In genomic region chr15:45703670-45704328, GRCh38 we compare ENCODE assay signal across 11 cellular contexts.
A peak's percentile ranks its signal among the peaks of the same experiment; 100 is the strongest.
DNase-seq lines count a peak whose midpoint lies in the region; ATAC-seq, FAIRE-seq and TF ChIP-seq lines count a peak whose summit lies in the region.
"Had no signal": no experiment of that assay in that cellular context is flagged by ENCODE, and none has a peak within 500 bp of the region (broad histone marks: within the 10 kb centered on the region; RNA-seq: fewer than 3 reads in every experiment).

No MANE protein-coding gene starts in this region.

- H3K9ac ChIP-seq in trophoblast cell (ENCODE audit: low read length): no peak overlapping the region

- peaks cover 0 to 2% of the 10 kb centered on the region in 2 experiments for H3K4me1 ChIP-seq in trophoblast cell (ENCODE audit: control insufficient read depth in 1 of 2, insufficient read depth in 2 of 2, low read length in 2 of 2)

- H3K36me3 ChIP-seq in trophoblast cell (ENCODE audit: control insufficient read depth in 1 of 2, insufficient read depth in 2 of 2, low read length in 2 of 2): no peaks in the 10 kb centered on the region

- no peaks in the 10 kb centered on the region for H3K79me2 ChIP-seq in trophoblast cell (ENCODE audit: control insufficient read depth, insufficient read depth, low read length, poor library complexity)

- H3K79me1 ChIP-seq in trophoblast cell (ENCODE audit: low read length): peaks cover 5% of the 10 kb centered on the region

- no peak overlapping the region for H3K27ac Mint-ChIP-seq in WTC11

- no peak overlapping the region for H3K23ac ChIP-seq in trophoblast cell (ENCODE audit: low read length)

- H2BK12ac ChIP-seq in trophoblast cell (ENCODE audit: low read length): no peak overlapping the region

- H3K9me3 Mint-ChIP-seq in WTC11: peaks cover 3% of the 10 kb centered on the region

- peak overlapping the region; percentile 42 for H4K91ac ChIP-seq in trophoblast cell (ENCODE audit: low read depth, low read length)

- CTCF ChIA-PET in WTC11 (lab: Charles Lee): interaction anchor here (0.7 to 3.6 kb wide), 21 partner anchors 8 to 606 kb away, joined by 3 to 66 read pairs (median 5); partner anchors contain the start of gene SQOR

- peak overlapping the region; percentile 73 for H4K8ac ChIP-seq in trophoblast cell (ENCODE audit: low read depth, low read length)

- no peaks in the 10 kb centered on the region for H3K9me3 ChIP-seq in trophoblast cell (ENCODE audit: insufficient read depth, low read depth, low read length)

- peak overlapping the region; percentile 20 for H3K14ac ChIP-seq in trophoblast cell (ENCODE audit: low read length)

- H3K4me3 ChIP-seq in GM12864 (ENCODE audit: low read depth, low read length): no peak overlapping the region
- H3K4me3 ChIP-seq in fibroblast of pulmonary artery (replicated peaks; ENCODE audit: low read depth, low read length): no peak overlapping the region
- peak overlapping the region; percentile 19 for H3K4me3 ChIP-seq in trophoblast cell (ENCODE audit: low read depth, low read length)

- H3K18ac ChIP-seq in trophoblast cell (ENCODE audit: low read length): no peak overlapping the region

- WGBS in trophoblast cell (ENCODE audit: extremely low coverage, insufficient coverage, insufficient read length): no CpG with 5 or more reads among the region's 13 CpGs

- DNase-seq in GM12864 (ENCODE audit: low read depth) (no peak), WTC11 (ENCODE audit: low spot score) (peak; percentile 44), fibroblast of pulmonary artery (ENCODE audit: low read depth) (no peak), trophoblast cell (no peak), AML-193 (lab: John Stamatoyannopoulos, UW) (no peak), urothelium cell line (ENCODE audit: low spot score) (no peak), NCI-H524 treated with DMSO at 0.1 percent for 48 hours (lab: John Stamatoyannopoulos, UW) (no peak)
- DNase-seq: NCI-H1694 treated with DMSO at 0.1 percent for 48 hours had no signal

- H3K4me3 Mint-ChIP-seq in WTC11: peak overlapping the region; percentile 84

- no peak overlapping the region for H3K27ac ChIP-seq in trophoblast cell (ENCODE audit: low read depth, low read length)
- H3K27ac ChIP-seq: VCaP had no signal

- peaks cover 3% of the 10 kb centered on the region; the same call in 1 of the 2 replicates for H3K36me3 Mint-ChIP-seq in WTC11

- peak overlapping the region; percentile 66 for H3K4me2 ChIP-seq in trophoblast cell (ENCODE audit: low read length)

- no peak overlapping the region for H3K4ac ChIP-seq in trophoblast cell (ENCODE audit: low read depth, low read length)

- ATAC-seq in WTC11 (peak; percentile 83), HG02571 (IDR thresholded peaks at IDR 0.05; ENCODE audit: unreplicated experiment) (no peak)

- H3K27me3 Mint-ChIP-seq in WTC11 (ENCODE audit: low read depth): peaks cover 23% of the 10 kb centered on the region

- POLR2A ChIA-PET in WTC11 (lab: Charles Lee): interaction anchor here (0.6 to 1.9 kb wide), 4 partner anchors 35 to 117 kb away, joined by 3 to 6 read pairs (median 4); partner anchors contain the start of gene BLOC1S6

- no peak overlapping the region for H2AK5ac ChIP-seq in trophoblast cell (ENCODE audit: low read length)

- FAIRE-seq in urothelium cell line (lab: Jason Lieb, UNC): no peak
- FAIRE-seq: GM12891 had no signal

- no peak overlapping the region for H2BK5ac ChIP-seq in trophoblast cell (ENCODE audit: low read depth, low read length, poor library complexity)

- H3K4me1 Mint-ChIP-seq in WTC11: peaks cover 14% of the 10 kb centered on the region

- H3K27me3 ChIP-seq in trophoblast cell (ENCODE audit: insufficient read depth, low read length): no peaks in the 10 kb centered on the region

- no peak overlapping the region for H2BK120ac ChIP-seq in trophoblast cell (ENCODE audit: insufficient read depth, low read length, poor library complexity)

- peak; percentile 35 for TF ChIP-seq CTCF in GM12864 (IDR thresholded peaks at IDR 0.05; ENCODE audit: low read depth, low read length, missing control alignments)
- peak; percentile 47 for TF ChIP-seq CTCF in WTC11 (IDR thresholded peaks at IDR 0.05)
- TF ChIP-seq CTCF in fibroblast of pulmonary artery (IDR thresholded peaks at IDR 0.05; ENCODE audit: low read length, missing control alignments): peak; percentile 31

- H4K12ac ChIP-seq in trophoblast cell (ENCODE audit: low read depth, low read length): peak overlapping the region; percentile 39

- peak overlapping the region; percentile 91 for H2AFZ ChIP-seq in trophoblast cell (ENCODE audit: insufficient read depth, low read length, poor library complexity)

TF ChIP-seq in WTC11, 78 proteins besides CTCF, POLR2A, EP300 and RAD21:
- TF ChIP-seq NFYB (CRISPR knock-in tag; conservative IDR thresholded peaks at IDR 0.05; ENCODE audit: low read depth) (no peak), JUN (CRISPR knock-in tag; IDR thresholded peaks at IDR 0.05) (no peak), MYBL2 (CRISPR knock-in tag; IDR thresholded peaks at IDR 0.05) (0 out of 2 replicates have a peak, but pooled peaks have one; percentile 20)
